ENCODE assay signal across 19 cellular contexts in the genomic region with DNA sequence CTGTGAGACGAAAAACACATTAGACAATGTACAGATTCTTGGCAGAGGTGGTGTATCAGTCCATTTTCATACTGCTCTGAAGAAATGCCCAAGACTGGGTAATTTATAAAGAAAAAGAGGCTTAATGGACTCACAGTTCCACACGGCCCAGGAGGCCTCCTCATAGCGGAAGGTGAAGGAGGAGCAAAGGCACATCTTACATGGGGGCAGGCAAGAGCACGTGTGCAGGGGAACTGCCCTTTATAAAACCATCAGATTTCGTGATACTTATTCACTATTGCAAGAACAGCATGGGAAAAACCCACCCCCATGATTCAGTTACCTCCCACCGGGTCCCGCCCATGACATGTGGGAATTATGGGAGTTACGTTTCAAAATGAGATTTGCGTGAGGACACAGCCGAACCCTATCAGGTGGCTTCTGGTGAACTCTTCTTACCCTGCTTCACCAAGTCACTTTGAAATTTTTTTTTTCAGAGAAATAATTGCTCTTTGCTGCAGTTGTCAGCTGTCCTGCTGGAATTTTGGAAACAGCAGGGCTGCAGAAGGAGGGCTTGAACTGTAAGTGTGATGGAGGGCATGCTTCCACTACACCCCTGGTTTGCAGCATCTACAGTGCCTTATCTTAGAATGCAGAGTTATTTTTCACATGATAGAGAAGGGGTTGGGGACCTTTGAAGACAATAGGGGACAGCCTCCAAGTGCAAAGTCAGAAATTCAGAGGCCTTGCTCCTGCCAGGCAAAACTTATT. TPM values are rescaled to one million over a fixed set of nuclear protein-coding genes. Genes with fewer than 3 reads are reported as not detected.
"Had no signal": no experiment of that assay in that cellular context is flagged by ENCODE, and none has a peak within 500 bp of the region (broad histone marks: within the 10 kb centered on the region; RNA-seq: fewer than 3 reads in every experiment).

No MANE protein-coding gene starts in this region.

- H3K9me3 ChIP-seq: esophagus squamous epithelium, gastroesophageal sphincter, mucosa of descending colon, sigmoid colon, stomach, thoracic aorta, transverse colon had no signal

- ATAC-seq: gastroesophageal sphincter; left lobe of liver; mucosa of descending colon; naive thymus-derived CD8-positive, alpha-beta T cell had no signal

- H3K27ac ChIP-seq: esophagus squamous epithelium, gastroesophageal sphincter, parathyroid adenoma, sigmoid colon, skin epidermis, stomach, thoracic aorta, transverse colon had no signal

- DNase-seq: effector memory CD4-positive, alpha-beta T cell; esophagus squamous epithelium; foreskin fibroblast; glutamatergic neuron; islet precursor cell; mammary epithelial cell; mucosa of descending colon; naive thymus-derived CD8-positive, alpha-beta T cell; occipital lobe; sigmoid colon; stimulated activated naive CD4-positive, alpha-beta T cell; stomach; substantia nigra; transverse colon had no signal

- H3K4me3 ChIP-seq: esophagus squamous epithelium, gastroesophageal sphincter, mucosa of descending colon, sigmoid colon, skin epidermis, stomach, thoracic aorta, transverse colon had no signal

- H3K36me3 ChIP-seq: esophagus squamous epithelium, gastroesophageal sphincter, sigmoid colon, stomach, thoracic aorta, transverse colon had no signal

- H3K4me1 ChIP-seq: parathyroid adenoma had no signal

- H2AFZ ChIP-seq: parathyroid adenoma had no signal

- H3K9ac ChIP-seq: parathyroid adenoma had no signal

RNA-seq across cellular contexts. Expression of gene IGF2BP2, which starts 2.9 kb away (rescaled TPM):
- polyA plus RNA-seq: naive thymus-derived CD8-positive, alpha-beta T cell had no signal
